ENCODE assay signal across 9 cellular contexts in the genomic region with DNA sequence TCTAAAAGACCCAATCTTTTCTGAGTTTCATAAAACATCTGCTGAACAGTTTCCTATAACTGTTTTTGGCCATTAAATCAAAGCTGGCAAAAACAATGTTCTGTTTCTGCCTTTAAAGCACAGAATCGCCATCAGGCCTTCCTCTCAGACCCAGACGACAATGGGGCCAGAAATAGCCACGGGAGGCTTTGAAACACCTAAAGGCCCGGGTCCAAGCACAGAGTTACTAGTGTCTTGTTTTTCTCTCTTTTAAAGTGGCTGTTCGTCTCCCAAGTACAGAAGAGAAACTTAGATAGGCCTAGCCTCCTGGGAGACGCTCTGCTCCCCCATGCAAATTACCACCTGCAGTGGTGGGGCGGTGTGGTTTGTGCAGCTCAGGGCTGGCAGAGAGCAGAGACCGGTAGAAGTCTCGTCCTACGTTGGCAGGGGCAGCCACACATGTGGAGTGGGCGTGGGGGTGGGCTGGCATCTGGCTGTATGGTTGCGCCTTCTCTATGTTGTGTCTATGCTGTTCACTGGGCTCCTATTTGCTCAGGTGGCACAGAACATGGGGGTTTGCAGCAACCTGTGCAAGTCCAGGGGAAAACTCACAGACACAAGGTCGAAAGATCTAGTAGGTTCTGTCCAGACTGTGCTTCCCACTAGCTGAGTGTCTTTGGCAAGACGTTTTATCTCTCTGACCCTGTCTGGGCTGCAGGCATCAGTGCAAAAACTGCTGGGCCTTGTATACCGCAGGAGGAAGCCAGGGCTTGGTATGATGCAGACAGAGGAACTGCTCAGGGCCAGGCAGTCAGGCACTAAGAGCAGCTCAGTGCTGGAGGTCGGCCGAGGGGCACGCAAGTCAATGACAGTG. TPM values are rescaled to one million over a fixed set of nuclear protein-coding genes. Genes with fewer than 3 reads are reported as not detected.
DNase-seq lines count a peak whose midpoint lies in the region; ATAC-seq and TF ChIP-seq lines count a peak whose summit lies in the region.
"Had no signal": no experiment of that assay in that cellular context is flagged by ENCODE, and none has a peak within 500 bp of the region (broad histone marks: within the 10 kb centered on the region; RNA-seq: fewer than 3 reads in every experiment).

No MANE protein-coding gene starts in this region.

- H3K4me3 ChIP-seq in WERI-Rb-1 (ENCODE audit: low read depth, low read length) = no peak overlapping the region

- peak; percentile 24 to 47 for DNase-seq in stimulated activated CD4-positive, alpha-beta T cell treated with anti-CD3 and anti-CD28 coated beads, Interleukin-1b, Interleukin-23, amount 100 ng/mL, for 4 hours (ENCODE audit: low read depth in 2 of 2)
- no peak for DNase-seq in stimulated activated CD4-positive, alpha-beta T cell treated with anti-CD3 and anti-CD28 coated beads, Interleukin-2, amount 100 ng/mL, for 48 hours
- peak; percentile 81 for DNase-seq in activated CD8-positive, alpha-beta memory T cell treated with anti-CD3 and anti-CD28 coated beads for 24 hours
- DNase-seq in memory B cell (ENCODE audit: low spot score in 2 of 2) (peak; percentile 78 to 84), superior temporal gyrus (ENCODE audit: extremely low spot score) (no peak), WERI-Rb-1 (no peak), MCF 10A (ENCODE audit: unreplicated experiment) (no peak)

- BruUV-seq in MCF 10A (replicated peaks; lab: Mats Ljungman, UMichigan) = no TSS peak

- intact Hi-C loops in MCF 10A (cut with micrococcal nuclease) = no loop called here

- ATAC-seq in HG03378 (IDR thresholded peaks at IDR 0.05; ENCODE audit: unreplicated experiment) (peak; percentile 94), memory B cell (ENCODE audit: low read depth) (peak; percentile 92)

- H3K36me3 ChIP-seq in WERI-Rb-1 = no peaks in the 10 kb centered on the region

- peak overlapping the region; percentile 48 for H3K4me3 Mint-ChIP-seq in memory B cell
- H3K4me3 Mint-ChIP-seq in MCF 10A (ENCODE audit: unreplicated experiment) = no peak overlapping the region

- POLR2A ChIA-PET in MCF 10A (lab: Yijun Ruan, JAX) = no interaction called here

- TF ChIP-seq CTCF in WERI-Rb-1 (IDR thresholded peaks at IDR 0.05; ENCODE audit: low read depth, low read length) (no peak), MCF 10A (IDR thresholded peaks at IDR 0.05; ENCODE audit: unreplicated experiment) (no peak)

- no peaks in the 10 kb centered on the region for H3K27me3 ChIP-seq in WERI-Rb-1 (ENCODE audit: insufficient read depth, low read depth, severe bottlenecking)

- H3K9me3 ChIP-seq in WERI-Rb-1 (ENCODE audit: severe bottlenecking) = no peaks in the 10 kb centered on the region

- H3K9me3 Mint-ChIP-seq in memory B cell = no peaks in the 10 kb centered on the region
- H3K9me3 Mint-ChIP-seq in MCF 10A (ENCODE audit: unreplicated experiment) = no peaks in the 10 kb centered on the region

- H3K36me3 Mint-ChIP-seq in memory B cell = no peaks in the 10 kb centered on the region
- no peaks in the 10 kb centered on the region for H3K36me3 Mint-ChIP-seq in MCF 10A (ENCODE audit: insufficient read depth, unreplicated experiment)

- peaks cover 59% of the 10 kb centered on the region for H3K4me1 Mint-ChIP-seq in memory B cell
- no peaks in the 10 kb centered on the region for H3K4me1 Mint-ChIP-seq in MCF 10A (ENCODE audit: insufficient read depth, unreplicated experiment)

- H3K27ac Mint-ChIP-seq in memory B cell (peak overlapping the region; percentile 93), MCF 10A (ENCODE audit: low read depth, unreplicated experiment) (no peak overlapping the region)

- CTCF ChIA-PET in MCF 10A (lab: Yijun Ruan, JAX) = no interaction called here

- no peak overlapping the region for H3K27ac ChIP-seq in WERI-Rb-1
- H3K27ac ChIP-seq: C4-2B had no signal

- no peaks in the 10 kb centered on the region for H3K27me3 Mint-ChIP-seq in memory B cell
- peaks cover 11% of the 10 kb centered on the region for H3K27me3 Mint-ChIP-seq in MCF 10A (ENCODE audit: insufficient read depth, unreplicated experiment)

RNA-seq across cellular contexts. Expression of gene ETS1, which starts 23.6 kb away (rescaled TPM):
- 63.2 and 82.0 TPM in 2 replicates for total RNA-seq in MCF 10A (2022)

Comparison
In these comparisons a context has a peak if more than half of its experiments do, and no peak if none do; other contexts are left out.
1. DNase-seq: peak in stimulated activated CD4-positive, alpha-beta T cell treated with anti-CD3 and anti-CD28 coated beads, Interleukin-1b, Interleukin-23, amount 100 ng/mL, for 4 hours (2 of 2), activated CD8-positive, alpha-beta memory T cell treated with anti-CD3 and anti-CD28 coated beads for 24 hours (single experiment) and memory B cell (2 of 2); none in stimulated activated CD4-positive, alpha-beta T cell treated with anti-CD3 and anti-CD28 coated beads, Interleukin-2, amount 100 ng/mL, for 48 hours (0 of 2), superior temporal gyrus (single experiment), WERI-Rb-1 (single experiment) and MCF 10A (single experiment).